19 cellular contexts compared by ENCODE assay signal in the genomic region with DNA sequence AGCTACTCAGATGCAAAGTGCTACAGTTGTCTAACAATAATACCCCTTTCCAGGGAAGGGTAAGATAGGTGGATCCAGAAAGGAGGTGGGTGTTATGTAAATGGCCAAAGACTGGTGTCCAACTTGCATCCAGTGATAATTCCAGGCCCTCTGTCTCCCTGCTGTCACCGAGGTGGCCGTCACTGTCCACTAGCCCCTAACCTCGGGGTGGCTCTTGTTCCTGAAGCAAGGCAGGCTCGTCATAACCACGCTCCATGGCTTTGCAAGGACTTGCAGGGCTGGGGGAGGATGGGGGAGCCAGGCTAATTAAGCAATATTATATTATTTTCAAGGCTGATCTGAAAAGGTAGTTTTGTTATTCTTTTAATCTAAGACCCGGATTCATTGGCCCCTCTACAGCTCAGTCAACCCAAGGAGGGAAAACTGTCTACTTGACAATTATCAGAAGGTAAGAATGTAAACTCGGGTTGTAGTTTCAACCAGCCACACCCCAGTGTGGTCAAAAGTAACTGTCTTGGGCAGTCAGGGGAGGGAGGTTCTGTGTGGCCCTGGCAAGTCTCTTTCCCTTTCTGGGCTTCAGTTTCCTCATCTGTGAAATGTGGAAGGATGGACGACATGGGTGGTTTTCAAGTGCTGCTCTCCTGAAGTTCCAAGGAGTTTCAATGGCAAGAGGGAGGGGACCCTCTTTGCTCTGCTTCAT.
DNase-seq lines count a peak whose midpoint lies in the region; ATAC-seq, FAIRE-seq and TF ChIP-seq lines count a peak whose summit lies in the region.
"Had no signal": no experiment of that assay in that cellular context is flagged by ENCODE, and none has a peak within 500 bp of the region (broad histone marks: within the 10 kb centered on the region; RNA-seq: fewer than 3 reads in every experiment).

No MANE protein-coding gene starts in this region.

- intact Hi-C loops in activated CD8-positive, alpha-beta T cell treated with anti-CD3 and anti-CD28 coated beads for 36 hours (cut with micrococcal nuclease), result no loop called here
- intact Hi-C loops in K562 (cut with micrococcal nuclease), result no loop called here

- no peaks in the 10 kb centered on the region for H3K27me3 ChIP-seq in K562 (ENCODE audit: control insufficient read depth in 2 of 2, insufficient read depth in 2 of 2, low read length in 2 of 2)
- H3K27me3 ChIP-seq: tibial artery had no signal

- peak overlapping the region; percentile 21 to 84; a peak in 2 of 4 replicates for H3K9ac ChIP-seq in K562 (ENCODE audit: insufficient read depth in 1 of 2, low read depth in 2 of 2, low read length in 2 of 2)

- POLR2A ChIA-PET in activated CD8-positive, alpha-beta T cell treated with anti-CD3 and anti-CD28 coated beads, Interleukin-2, amount 10 ng/mL, durations not matched to agents 7 days and 5 days (lab: Charles Lee), result interaction anchor here (0.6 to 0.7 kb wide), 2 partner anchors 8 to 224 kb away, joined by 3 to 4 read pairs; no protein-coding TSS in a partner anchor
- POLR2A ChIA-PET in activated CD8-positive, alpha-beta T cell treated with anti-CD3 and anti-CD28 coated beads for 36 hours (lab: Charles Lee), result no interaction called here
- POLR2A ChIA-PET in K562 (lab: Yijun Ruan, JAX), result interaction anchor here (0.7 to 2.1 kb wide), 7 partner anchors 9 to 227 kb away, joined by 3 to 8 read pairs (median 4); no protein-coding TSS in a partner anchor

- no peaks in the 10 kb centered on the region for H3K9me1 ChIP-seq in K562 (ENCODE audit: control insufficient read depth, insufficient read depth, low read length)

- TF ChIP-seq POLR2A in K562 (conservative IDR thresholded peaks at IDR 0.05), result no peak

- TF ChIP-seq EP300 in K562 (IDR thresholded peaks at IDR 0.05; ENCODE audit: low read length), result no peak

- WGBS in K562 (ENCODE audit: insufficient coverage, low coverage, missing lambda C conversion rate), result 52% methylated on average over 8 of the region's 8 CpGs

- no peak for TF ChIP-seq CTCF in activated CD8-positive, alpha-beta T cell treated with anti-CD3 and anti-CD28 coated beads for 36 hours (IDR thresholded peaks at IDR 0.05)
- TF ChIP-seq CTCF in K562 (IDR thresholded peaks at IDR 0.05 in 2 of 3, conservative IDR thresholded peaks at IDR 0.05 in 1 of 3; ENCODE audit: insufficient read depth in 2 of 3, low read depth in 1 of 3, low read length in 3 of 3), result no peak

- H3K27me3 Mint-ChIP-seq in activated CD8-positive, alpha-beta T cell treated with anti-CD3 and anti-CD28 coated beads, Interleukin-2, amount 10 ng/mL, durations not matched to agents 7 days and 5 days (ENCODE audit: low read depth), result no peaks in the 10 kb centered on the region
- no peaks in the 10 kb centered on the region for H3K27me3 Mint-ChIP-seq in activated CD8-positive, alpha-beta T cell treated with anti-CD3 and anti-CD28 coated beads for 36 hours
- no peaks in the 10 kb centered on the region for H3K27me3 Mint-ChIP-seq in stimulated activated naive B cell treated with anti-CD40 and anti-IgM and Interleukin-4, amounts not matched to agents 10 μg/mL and 1 μg/mL and 100 μg/mL, for 72 hours
- H3K27me3 Mint-ChIP-seq: naive B cell had no signal

- CTCF ChIA-PET in activated CD8-positive, alpha-beta T cell treated with anti-CD3 and anti-CD28 coated beads, Interleukin-2, amount 10 ng/mL, durations not matched to agents 7 days and 5 days (lab: Charles Lee), result interaction anchor here (1.3 kb wide), 1 partner anchor 10 kb away, joined by 3 read pairs; no protein-coding TSS in a partner anchor
- CTCF ChIA-PET in activated CD8-positive, alpha-beta T cell treated with anti-CD3 and anti-CD28 coated beads for 36 hours (lab: Charles Lee), result interaction anchor here (1.4 kb wide), 1 partner anchor 47 kb away, joined by 3 read pairs; no protein-coding TSS in a partner anchor
- CTCF ChIA-PET in K562 (lab: Yijun Ruan, JAX; ENCODE audit: low intra/inter-chr PET ratio), result no interaction called here

- DNase-seq in activated CD8-positive, alpha-beta T cell treated with anti-CD3 and anti-CD28 coated beads, Interleukin-2, amount 10 ng/mL, durations not matched to agents 7 days and 5 days, result no peak
- no peak for DNase-seq in activated CD8-positive, alpha-beta T cell treated with anti-CD3 and anti-CD28 coated beads for 36 hours
- peak; percentile 82 for DNase-seq in MV-4-11 (lab: John Stamatoyannopoulos, UW)
- no peak for DNase-seq in K562 (ENCODE audit: extremely low read depth in 1 of 4, low spot score in 3 of 4)
- no peak for DNase-seq in stimulated activated naive B cell treated with anti-CD40 and anti-IgM and Interleukin-4, amounts not matched to agents 10 μg/mL and 1 μg/mL and 100 μg/mL, for 72 hours
- DNase-seq in activated effector memory CD4-positive, alpha-beta T cell treated with Interleukin-2 at 50 U/mL for 16 hours, result no peak
- DNase-seq: activated CD4-positive, CD25-positive, alpha-beta regulatory T cell treated with anti-CD3 and anti-CD28 coated beads, Interleukin-2, amount 50 U/mL, for 72 hours; activated naive CD4-positive, alpha-beta T cell treated with anti-CD3 and anti-CD28 coated beads for 36 hours; IMR-90; islet precursor cell; mammary epithelial cell; naive B cell; NCI-H2029; tibial artery had no signal

- H3K9me3 ChIP-seq in K562 (replicated peaks; ENCODE audit: control insufficient read depth, insufficient read depth, low read depth, low read length), result no peaks in the 10 kb centered on the region
- H3K9me3 ChIP-seq: tibial artery had no signal

- H3K36me3 ChIP-seq in K562 (ENCODE audit: control insufficient read depth, insufficient read depth, low read length), result no peaks in the 10 kb centered on the region

- H3K79me2 ChIP-seq in K562 (ENCODE audit: control insufficient read depth, insufficient read depth, low read length), result no peaks in the 10 kb centered on the region

- no peak overlapping the region for H3K4me3 ChIP-seq in K562
- H3K4me3 ChIP-seq: tibial artery had no signal

- peak overlapping the region; percentile 41; the same call in 1 of the 3 replicates for H3K27ac ChIP-seq in K562 (ENCODE audit: extremely low read depth, low read depth, low read length)
- H3K27ac ChIP-seq: tibial artery had no signal

- peaks cover 63% of the 10 kb centered on the region for H3K4me1 Mint-ChIP-seq in activated CD8-positive, alpha-beta T cell treated with anti-CD3 and anti-CD28 coated beads, Interleukin-2, amount 10 ng/mL, durations not matched to agents 7 days and 5 days (ENCODE audit: low read depth)
- H3K4me1 Mint-ChIP-seq in activated CD8-positive, alpha-beta T cell treated with anti-CD3 and anti-CD28 coated beads for 36 hours (ENCODE audit: low read depth), result peaks cover 21% of the 10 kb centered on the region
- H3K4me1 Mint-ChIP-seq in stimulated activated naive B cell treated with anti-CD40 and anti-IgM and Interleukin-4, amounts not matched to agents 10 μg/mL and 1 μg/mL and 100 μg/mL, for 72 hours, result peaks cover 20 to 35% of the 10 kb centered on the region in 2 donors

- peak overlapping the region; percentile 47; the same call in 1 of the 2 replicates for H3K4me2 ChIP-seq in K562 (ENCODE audit: insufficient read depth, low read length)

- TF ChIP-seq RAD21 in K562 (CRISPR knock-in tag; conservative IDR thresholded peaks at IDR 0.05 in 1 of 2, IDR thresholded peaks at IDR 0.05 in 1 of 2), result no peak

- BruUV-seq in K562 (replicated peaks; lab: Mats Ljungman, UMichigan), result no TSS peak

- peak overlapping the region; percentile 16 for H3K27ac Mint-ChIP-seq in activated CD8-positive, alpha-beta T cell treated with anti-CD3 and anti-CD28 coated beads, Interleukin-2, amount 10 ng/mL, durations not matched to agents 7 days and 5 days
- H3K27ac Mint-ChIP-seq in activated CD8-positive, alpha-beta T cell treated with anti-CD3 and anti-CD28 coated beads for 36 hours, result no peak overlapping the region
- peak overlapping the region; percentile 59 for H3K27ac Mint-ChIP-seq in stimulated activated naive B cell treated with anti-CD40 and anti-IgM and Interleukin-4, amounts not matched to agents 10 μg/mL and 1 μg/mL and 100 μg/mL, for 72 hours
- H3K27ac Mint-ChIP-seq: activated naive CD4-positive, alpha-beta T cell treated with anti-CD3 and anti-CD28 coated beads for 36 hours had no signal

- peaks cover 13 to 32% of the 10 kb centered on the region in 2 experiments for H3K4me1 ChIP-seq in K562 (replicated peaks in 1 of 2; ENCODE audit: control insufficient read depth in 2 of 2, insufficient read depth in 2 of 2, low read length in 2 of 2)

- no peak overlapping the region for H3K4me3 Mint-ChIP-seq in activated CD8-positive, alpha-beta T cell treated with anti-CD3 and anti-CD28 coated beads, Interleukin-2, amount 10 ng/mL, durations not matched to agents 7 days and 5 days
- no peak overlapping the region for H3K4me3 Mint-ChIP-seq in activated CD8-positive, alpha-beta T cell treated with anti-CD3 and anti-CD28 coated beads for 36 hours
- no peak overlapping the region for H3K4me3 Mint-ChIP-seq in stimulated activated naive B cell treated with anti-CD40 and anti-IgM and Interleukin-4, amounts not matched to agents 10 μg/mL and 1 μg/mL and 100 μg/mL, for 72 hours
- H3K4me3 Mint-ChIP-seq: activated naive CD4-positive, alpha-beta T cell treated with anti-CD3 and anti-CD28 coated beads for 36 hours had no signal

- FAIRE-seq in K562 (lab: Jason Lieb, UNC), result peak; percentile 19
- FAIRE-seq: astrocyte, H1 had no signal

- ATAC-seq in activated CD8-positive, alpha-beta T cell treated with anti-CD3 and anti-CD28 coated beads, Interleukin-2, amount 10 ng/mL, durations not matched to agents 7 days and 5 days, result no peak
- ATAC-seq in activated CD8-positive, alpha-beta T cell treated with anti-CD3 and anti-CD28 coated beads for 36 hours, result no peak
- ATAC-seq in K562 (peak; percentile 58), GM18519 (IDR thresholded peaks at IDR 0.05; ENCODE audit: low FRiP score, unreplicated experiment) (no peak), GM19324 (IDR thresholded peaks at IDR 0.05; ENCODE audit: low FRiP score, unreplicated experiment) (no peak)
- no peak for ATAC-seq in stimulated activated naive B cell treated with anti-CD40 and anti-IgM and Interleukin-4, amounts not matched to agents 10 μg/mL and 1 μg/mL and 100 μg/mL, for 72 hours (replicated peaks)
- ATAC-seq: Right ventricle myocardium inferior had no signal

- in situ Hi-C loops in K562 (cut with MboI), result no loop called here

- peaks cover 80% of the 10 kb centered on the region for H3K36me3 Mint-ChIP-seq in activated CD8-positive, alpha-beta T cell treated with anti-CD3 and anti-CD28 coated beads, Interleukin-2, amount 10 ng/mL, durations not matched to agents 7 days and 5 days (ENCODE audit: low read depth)
- peaks cover 72% of the 10 kb centered on the region for H3K36me3 Mint-ChIP-seq in activated CD8-positive, alpha-beta T cell treated with anti-CD3 and anti-CD28 coated beads for 36 hours (ENCODE audit: low read depth)
- peaks cover 66 to 85% of the 10 kb centered on the region in 2 donors for H3K36me3 Mint-ChIP-seq in stimulated activated naive B cell treated with anti-CD40 and anti-IgM and Interleukin-4, amounts not matched to agents 10 μg/mL and 1 μg/mL and 100 μg/mL, for 72 hours

- peak overlapping the region; percentile 75 for H2AFZ ChIP-seq in K562 (ENCODE audit: low read depth, low read length)

- no peaks in the 10 kb centered on the region for H4K20me1 ChIP-seq in K562 (replicated peaks; ENCODE audit: control insufficient read depth, insufficient read depth, low read length)

- H3K9me3 Mint-ChIP-seq in activated CD8-positive, alpha-beta T cell treated with anti-CD3 and anti-CD28 coated beads, Interleukin-2, amount 10 ng/mL, durations not matched to agents 7 days and 5 days (ENCODE audit: insufficient read depth), result peaks cover 18% of the 10 kb centered on the region
- H3K9me3 Mint-ChIP-seq in activated CD8-positive, alpha-beta T cell treated with anti-CD3 and anti-CD28 coated beads for 36 hours, result no peaks in the 10 kb centered on the region
- no peaks in the 10 kb centered on the region for H3K9me3 Mint-ChIP-seq in stimulated activated naive B cell treated with anti-CD40 and anti-IgM and Interleukin-4, amounts not matched to agents 10 μg/mL and 1 μg/mL and 100 μg/mL, for 72 hours
